ENCODE assay signal across 1 cellular context in genomic region chr17:1720856-1721386, GRCh38.
TF ChIP-seq lines count a peak whose summit lies in the region.

No MANE protein-coding gene starts in this region.

TF ChIP-seq in HCT116, 20 proteins besides CTCF, POLR2A, EP300 and RAD21:
- TF ChIP-seq JUND (IDR thresholded peaks at IDR 0.05) (no peak), ZBTB33 (IDR thresholded peaks at IDR 0.05; ENCODE audit: extremely low read depth, insufficient replicate concordance, low read length) (no peak), ATF3 (IDR thresholded peaks at IDR 0.05) (no peak), CBX3 (IDR thresholded peaks at IDR 0.05; ENCODE audit: low read depth) (no peak), EZH2 (IDR thresholded peaks at IDR 0.05) (no peak), SP1 (IDR thresholded peaks at IDR 0.05; ENCODE audit: low read depth) (no peak), MAX (IDR thresholded peaks at IDR 0.05) (no peak), ELF1 (IDR thresholded peaks at IDR 0.05; ENCODE audit: borderline replicate concordance, low read depth) (no peak), TCF7L2 (IDR thresholded peaks at IDR 0.05; ENCODE audit: borderline replicate concordance, extremely low read depth, insufficient read depth, insufficient read length) (no peak), CEBPB (IDR thresholded peaks at IDR 0.05; ENCODE audit: low read depth) (no peak), ZFX (IDR thresholded peaks at IDR 0.05) (no peak), REST (IDR thresholded peaks at IDR 0.05; ENCODE audit: low read depth) (no peak), EGR1 (IDR thresholded peaks at IDR 0.05; ENCODE audit: low read depth) (no peak), SRF (IDR thresholded peaks at IDR 0.05; ENCODE audit: low read depth) (no peak), ZNF274 (IDR thresholded peaks at IDR 0.05; ENCODE audit: low read depth, low read length) (no peak), SIN3A (IDR thresholded peaks at IDR 0.05; ENCODE audit: low read depth) (no peak), EZH2phosphoT487 (IDR thresholded peaks at IDR 0.05; ENCODE audit: borderline replicate concordance) (no peak), YY1 (IDR thresholded peaks at IDR 0.05; ENCODE audit: extremely low read depth, insufficient replicate concordance, low read depth, low read length) (no peak)
